Comparison of ENCODE assay signal across 8 cellular contexts in genomic region chrX:119852410-119853353, GRCh38. TPM values are rescaled to one million over a fixed set of nuclear protein-coding genes. Genes with fewer than 3 reads are reported as not detected.
DNase-seq lines count a peak whose midpoint lies in the region; ATAC-seq and TF ChIP-seq lines count a peak whose summit lies in the region.

Gene UPF3B, minus strand, starts transcription at chrX:119852963. Its CDS starts 35 bp downstream, at chrX:119852928.

- no peaks in the 10 kb centered on the region for H3F3A ChIP-seq in GM23248 (ENCODE audit: insufficient read depth)

- no peak for TF ChIP-seq CTCF in DND-41 (IDR thresholded peaks at IDR 0.05; ENCODE audit: borderline replicate concordance, extremely low read depth, low read length, poor library complexity, severe bottlenecking)

- H3K27me3 ChIP-seq in DND-41 (ENCODE audit: insufficient read depth, low read length, poor library complexity) (no peaks in the 10 kb centered on the region), GM23248 (replicated peaks; ENCODE audit: insufficient read depth) (no peaks in the 10 kb centered on the region)

- H3K9me2 ChIP-seq in GM23248 (ENCODE audit: insufficient read depth), result no peaks in the 10 kb centered on the region

- H3K9ac ChIP-seq in DND-41 (ENCODE audit: low read depth, low read length) (peak within 1 kb of the TSS; percentile 75), GM23248 (peak within 1 kb of the TSS; percentile 92)

- H3K4me3 Mint-ChIP-seq in naive B cell, result peak within 1 kb of the TSS; percentile 96 to 100 (median 99)
- peak within 1 kb of the TSS; percentile 89 for H3K4me3 Mint-ChIP-seq in stimulated activated memory B cell treated with anti-CD40 and anti-IgM and Interleukin-4, amounts not matched to agents 10 μg/mL and 1 μg/mL and 100 μg/mL, for 72 hours

- H3K4me3 ChIP-seq in DND-41 (ENCODE audit: low read depth in 1 of 2, low read length in 2 of 2) (peak within 1 kb of the TSS; percentile 68 to 81), GM23248 (peak within 1 kb of the TSS; percentile 96)

- in situ Hi-C loops in GM23248 (cut with MboI), result no loop called here

- H2AFZ ChIP-seq in DND-41 (ENCODE audit: low read depth, low read length) (peak within 1 kb of the TSS; percentile 89), GM23248 (peak within 1 kb of the TSS; percentile 100)

- H3K4me1 Mint-ChIP-seq in naive B cell, result peaks cover 10 to 14% (median 11%) of the 10 kb centered on the region in 3 donors
- peaks cover 8% of the 10 kb centered on the region for H3K4me1 Mint-ChIP-seq in stimulated activated memory B cell treated with anti-CD40 and anti-IgM and Interleukin-4, amounts not matched to agents 10 μg/mL and 1 μg/mL and 100 μg/mL, for 72 hours

- 0% methylated on average over 38 to 49 of the region's 53 CpGs for WGBS in GM23248 (ENCODE audit: low coverage in 1 of 2, low lambda C conversion rate in 2 of 2, missing lambda C conversion rate in 2 of 2), 2 experiments

- peaks cover 0 to 8% of the 10 kb centered on the region in 2 donors for H3K36me3 Mint-ChIP-seq in naive B cell
- peaks cover 9% of the 10 kb centered on the region for H3K36me3 Mint-ChIP-seq in stimulated activated memory B cell treated with anti-CD40 and anti-IgM and Interleukin-4, amounts not matched to agents 10 μg/mL and 1 μg/mL and 100 μg/mL, for 72 hours

- peaks cover 23% of the 10 kb centered on the region for H3K79me2 ChIP-seq in DND-41 (ENCODE audit: insufficient read depth, low read length)
- H3K79me2 ChIP-seq in GM23248 (ENCODE audit: insufficient read depth), result peaks cover 19% of the 10 kb centered on the region

- H3K4me2 ChIP-seq in DND-41 (ENCODE audit: insufficient read depth, low read length), result peak within 1 kb of the TSS; percentile 77
- peak within 1 kb of the TSS; percentile 92 for H3K4me2 ChIP-seq in GM23248 (ENCODE audit: unreplicated experiment)

- ATAC-seq in DND-41 (ENCODE audit: insufficient read depth, low read depth) (peak; percentile 94), naive B cell (ENCODE audit: low read depth in 2 of 2) (peak; percentile 94 to 95)
- peak; percentile 99 for ATAC-seq in stimulated activated memory B cell treated with anti-CD40 and anti-IgM and Interleukin-4, amounts not matched to agents 10 μg/mL and 1 μg/mL and 100 μg/mL, for 72 hours

- H3K36me3 ChIP-seq in DND-41 (ENCODE audit: insufficient read depth, low read length) (peaks cover 28% of the 10 kb centered on the region), GM23248 (ENCODE audit: low read depth) (no peaks in the 10 kb centered on the region)

- no peaks in the 10 kb centered on the region for H3K9me3 ChIP-seq in DND-41 (ENCODE audit: insufficient read depth, low read length, severe bottlenecking)
- no peaks in the 10 kb centered on the region for H3K9me3 ChIP-seq in GM23248 (ENCODE audit: low read depth)

- H3K27ac Mint-ChIP-seq in naive B cell, result peak within 1 kb of the TSS; percentile 96 to 100 (median 99)
- peak within 1 kb of the TSS; percentile 90 for H3K27ac Mint-ChIP-seq in stimulated activated memory B cell treated with anti-CD40 and anti-IgM and Interleukin-4, amounts not matched to agents 10 μg/mL and 1 μg/mL and 100 μg/mL, for 72 hours

- no peaks in the 10 kb centered on the region for H3K27me3 Mint-ChIP-seq in naive B cell
- H3K27me3 Mint-ChIP-seq in stimulated activated memory B cell treated with anti-CD40 and anti-IgM and Interleukin-4, amounts not matched to agents 10 μg/mL and 1 μg/mL and 100 μg/mL, for 72 hours, result no peaks in the 10 kb centered on the region

- H3K4me1 ChIP-seq in DND-41 (ENCODE audit: insufficient read depth, low read length), result peaks cover 21% of the 10 kb centered on the region
- H3K4me1 ChIP-seq in GM23248 (ENCODE audit: insufficient read depth), result no peaks in the 10 kb centered on the region

- H3K27ac ChIP-seq in DND-41 (ENCODE audit: low read length), result peak within 1 kb of the TSS; percentile 88
- H3K27ac ChIP-seq in GM23248, result peak within 1 kb of the TSS; percentile 78

- H4K20me1 ChIP-seq in DND-41 (ENCODE audit: insufficient read depth, low read length), result no peaks in the 10 kb centered on the region
- no peaks in the 10 kb centered on the region for H4K20me1 ChIP-seq in GM23248 (ENCODE audit: insufficient read depth)

- DNase-seq in DND-41 (peak; percentile 97), GM23248 (peak; percentile 98), Kasumi-1 (lab: John Stamatoyannopoulos, UW) (peak; percentile 92), RPMI8226 (peak; percentile 99), fibroblast of gingiva (ENCODE audit: low read depth) (peak; percentile 99), naive B cell (peak; percentile 92)
- peak; percentile 74 to 85 for DNase-seq in activated T-helper 1 cell treated with anti-CD3 and anti-CD28 coated beads, Interleukin-2, amount 50 U/mL, for 16 hours (ENCODE audit: low read depth in 1 of 2, low spot score in 1 of 2)

- peaks cover 0 to under 1% (median 0%) of the 10 kb centered on the region in 7 donors for H3K9me3 Mint-ChIP-seq in naive B cell
- H3K9me3 Mint-ChIP-seq in stimulated activated memory B cell treated with anti-CD40 and anti-IgM and Interleukin-4, amounts not matched to agents 10 μg/mL and 1 μg/mL and 100 μg/mL, for 72 hours, result no peaks in the 10 kb centered on the region

RNA-seq across cellular contexts. Expression of gene UPF3B, which starts in this region (rescaled TPM):
- total RNA-seq in GM23248 (2014; rRNA removed; shearing (Covaris generic)), result 3.1 and 3.3 TPM in 2 replicates
- polyA plus RNA-seq in GM23248 (2016; fragmentation: Nextera tagmentation; extraction: Ambion mirVana), result 6.0 and 6.7 TPM in 2 replicates
- polyA plus RNA-seq in naive B cell (ENCODE audit: low read depth in 6 of 6), result 10 to 100 TPM in 4 of 6 donors, 1 to 10 TPM in 2; 5.8 to 18.6 (median 11.5) TPM

Comparison
In these comparisons a context has a peak if more than half of its experiments do, and no peak if none do; other contexts are left out.
1. Peak in every context shown above with its lines: DNase-seq, ATAC-seq, H3K4me3 ChIP-seq and H3K27ac ChIP-seq.